Comparison of ENCODE assay signal across 15 cellular contexts in the genomic region with DNA sequence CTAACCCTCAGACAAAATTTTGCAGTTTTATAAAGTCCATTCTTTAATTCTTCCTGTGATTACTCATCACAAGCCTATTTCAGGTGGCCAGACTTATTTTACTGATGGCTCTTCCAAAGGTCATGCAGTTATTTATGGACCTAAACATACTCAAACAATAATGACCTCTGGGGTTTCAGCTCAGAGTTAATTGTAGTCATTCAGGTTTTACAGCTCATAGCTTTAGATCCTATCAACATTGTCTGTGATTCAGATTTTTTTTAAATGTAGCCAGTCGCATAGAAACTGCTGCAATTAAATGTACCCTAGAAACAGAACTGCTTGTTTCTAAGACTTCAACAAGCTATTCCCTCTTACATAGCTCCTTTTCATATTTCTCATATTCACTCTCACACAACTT.
"Had no signal": no experiment of that assay in that cellular context is flagged by ENCODE, and none has a peak within 500 bp of the region (broad histone marks: within the 10 kb centered on the region; RNA-seq: fewer than 3 reads in every experiment).

No MANE protein-coding gene starts in this region.

- ATAC-seq: activated CD8-positive, alpha-beta T cell treated with anti-CD3 and anti-CD28 coated beads for 36 hours; stimulated activated naive CD8-positive, alpha-beta T cell treated with anti-CD3 and anti-CD28 coated beads, Interleukin-15, amount 100 ng/mL, for 72 hours; upper lobe of right lung had no signal

- H3K9me3 ChIP-seq: upper lobe of right lung had no signal

- H3K36me3 ChIP-seq: left ventricle myocardium inferior, suprapubic skin, upper lobe of right lung had no signal

- H3K4me1 ChIP-seq: left ventricle myocardium inferior, suprapubic skin, upper lobe of right lung had no signal

- H3K27ac ChIP-seq: dorsolateral prefrontal cortex, left ventricle myocardium inferior, suprapubic skin, upper lobe of right lung had no signal

- DNase-seq: activated CD4-positive, alpha-beta T cell treated with anti-CD3 and anti-CD28 coated beads, Interleukin-2, amount 10 ng/mL, durations not matched to agents 24 days and 14 days; activated CD4-positive, CD25-positive, alpha-beta regulatory T cell; activated CD8-positive, alpha-beta T cell treated with anti-CD3 and anti-CD28 coated beads for 36 hours; activated naive CD4-positive, alpha-beta T cell treated with Interleukin-2 at 50 U/mL for 16 hours; activated T-cell treated with anti-CD3 and anti-CD28 coated beads, Interleukin-2, amount 50 U/mL, for 1 hour; caudate nucleus; dorsolateral prefrontal cortex; erythroblast; kidney; left ventricle myocardium inferior; mammary epithelial cell; occipital lobe; stimulated activated naive CD8-positive, alpha-beta T cell treated with anti-CD3 and anti-CD28 coated beads, Interleukin-15, amount 100 ng/mL, for 72 hours; upper lobe of right lung had no signal

- H3K4me3 ChIP-seq: dorsolateral prefrontal cortex, left ventricle myocardium inferior, suprapubic skin, upper lobe of right lung had no signal

- H3K27me3 ChIP-seq: dorsolateral prefrontal cortex, suprapubic skin, upper lobe of right lung had no signal
